ENCODE assay signal across 11 cellular contexts in the genomic region with DNA sequence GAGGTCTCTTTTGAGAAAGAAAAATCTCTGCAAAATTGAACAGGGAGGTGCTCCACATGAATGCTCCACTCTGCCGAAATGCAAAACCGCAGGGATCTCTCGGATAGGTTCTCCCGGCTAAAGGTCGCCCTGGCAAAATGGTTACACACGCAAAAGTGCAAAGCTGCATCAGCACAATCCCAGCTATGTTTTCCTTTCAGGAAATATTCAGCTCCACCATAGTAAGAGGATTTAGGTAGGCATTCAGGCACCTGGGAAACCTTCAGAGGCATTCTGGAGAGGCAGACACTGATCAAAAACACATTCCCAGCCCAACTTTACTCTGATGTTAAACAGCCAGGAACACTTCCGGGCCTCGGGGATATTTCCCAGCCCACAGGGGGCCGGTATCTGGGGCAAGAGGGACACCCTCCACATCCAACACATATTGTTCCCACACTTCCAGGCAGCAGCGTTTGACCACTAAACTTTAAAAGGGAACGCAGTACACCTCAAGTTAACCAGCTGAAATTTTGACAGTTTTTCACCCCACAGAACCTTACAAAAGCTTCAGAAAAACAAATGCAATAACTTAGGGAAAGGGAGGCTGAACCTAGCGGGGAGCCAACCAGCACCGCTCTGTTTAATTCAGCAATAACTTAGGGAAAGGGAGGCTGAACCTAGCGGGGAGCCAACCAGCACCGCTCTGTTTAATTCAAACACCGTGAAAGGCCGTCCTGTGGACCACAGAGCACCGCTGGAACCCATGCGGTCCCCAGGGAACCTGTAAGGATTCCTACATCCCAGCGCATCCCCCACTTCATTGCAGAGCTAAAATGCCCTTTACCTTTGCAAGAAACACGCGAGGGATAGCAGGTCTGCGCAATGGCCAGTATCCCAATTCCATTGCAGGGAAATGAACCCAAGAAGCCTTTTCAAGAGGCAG. TPM values are rescaled to one million over a fixed set of nuclear protein-coding genes. Genes with fewer than 3 reads are reported as not detected.
A peak's percentile ranks its signal among the peaks of the same experiment; 100 is the strongest.
DNase-seq lines count a peak whose midpoint lies in the region; ATAC-seq and TF ChIP-seq lines count a peak whose summit lies in the region.
"Had no signal": no experiment of that assay in that cellular context is flagged by ENCODE, and none has a peak within 500 bp of the region (broad histone marks: within the 10 kb centered on the region; RNA-seq: fewer than 3 reads in every experiment).

No MANE protein-coding gene starts in this region.

- H3K36me3 Mint-ChIP-seq in WTC11 = peaks cover 5% of the 10 kb centered on the region; the same call in 1 of the 2 replicates
- no peaks in the 10 kb centered on the region for H3K36me3 Mint-ChIP-seq in activated CD4-positive, alpha-beta T cell treated with anti-CD3 and anti-CD28 coated beads, Interleukin-2, amount 10 ng/mL, durations not matched to agents 24 days and 14 days (ENCODE audit: low read depth)

- H2AFZ ChIP-seq in GM23248 = peak overlapping the region; percentile 35

- H3K27ac ChIP-seq in GM23248 = peak overlapping the region; percentile 24

- in situ Hi-C loops in GM23248 (cut with MboI) = no loop called here

- no peak for TF ChIP-seq CTCF in WTC11 (IDR thresholded peaks at IDR 0.05)

- peaks cover 51% of the 10 kb centered on the region for H3K79me2 ChIP-seq in GM23248 (ENCODE audit: insufficient read depth)

- CTCF ChIA-PET in WTC11 (lab: Charles Lee) = interaction anchor here (0.8 to 2.1 kb wide), 4 partner anchors 10 to 100 kb away, joined by 3 to 9 read pairs (median 3); partner anchors contain the start of gene TNS3

- H3K4me1 Mint-ChIP-seq in WTC11 = peaks cover 61% of the 10 kb centered on the region
- H3K4me1 Mint-ChIP-seq in activated CD4-positive, alpha-beta T cell treated with anti-CD3 and anti-CD28 coated beads, Interleukin-2, amount 10 ng/mL, durations not matched to agents 24 days and 14 days = no peaks in the 10 kb centered on the region

- peak overlapping the region; percentile 92 for H3K4me2 ChIP-seq in GM23248 (ENCODE audit: unreplicated experiment)

- H3K9me3 ChIP-seq in GM23248 (ENCODE audit: low read depth) (no peaks in the 10 kb centered on the region), iPS-18c (ENCODE audit: control insufficient read depth, insufficient read depth, low read length) (peaks cover 3% of the 10 kb centered on the region)

- no peaks in the 10 kb centered on the region for H4K20me1 ChIP-seq in GM23248 (ENCODE audit: insufficient read depth)

- intact Hi-C loops in activated CD4-positive, alpha-beta T cell treated with anti-CD3 and anti-CD28 coated beads, Interleukin-2, amount 10 ng/mL, durations not matched to agents 24 days and 14 days (cut with micrococcal nuclease) = no loop called here

- H3K36me3 ChIP-seq in GM23248 (ENCODE audit: low read depth) = no peaks in the 10 kb centered on the region

- H3K4me3 Mint-ChIP-seq in WTC11 = peak overlapping the region; percentile 77
- H3K4me3 Mint-ChIP-seq in activated CD4-positive, alpha-beta T cell treated with anti-CD3 and anti-CD28 coated beads, Interleukin-2, amount 10 ng/mL, durations not matched to agents 24 days and 14 days = no peak overlapping the region

- no peaks in the 10 kb centered on the region for H3K9me3 Mint-ChIP-seq in WTC11
- H3K9me3 Mint-ChIP-seq in activated CD4-positive, alpha-beta T cell treated with anti-CD3 and anti-CD28 coated beads, Interleukin-2, amount 10 ng/mL, durations not matched to agents 24 days and 14 days = no peaks in the 10 kb centered on the region

- H3K4me3 ChIP-seq in GM23248 (peak overlapping the region; percentile 67), iPS-18c (ENCODE audit: insufficient read depth, low read depth, low read length) (peak overlapping the region; percentile 59)

- H3K27ac Mint-ChIP-seq in WTC11 = peak overlapping the region; percentile 81
- H3K27ac Mint-ChIP-seq in activated CD4-positive, alpha-beta T cell treated with anti-CD3 and anti-CD28 coated beads, Interleukin-2, amount 10 ng/mL, durations not matched to agents 24 days and 14 days = no peak overlapping the region

- POLR2A ChIA-PET in WTC11 (lab: Charles Lee) = interaction anchor here (0.6 kb wide), 1 partner anchor 105 kb away, joined by 5 read pairs; no protein-coding TSS in a partner anchor

- peak overlapping the region; percentile 82 for H3K9ac ChIP-seq in GM23248

- peaks cover 13% of the 10 kb centered on the region for H3F3A ChIP-seq in GM23248 (ENCODE audit: insufficient read depth)

- no peaks in the 10 kb centered on the region for H3K27me3 ChIP-seq in GM23248 (replicated peaks; ENCODE audit: insufficient read depth)

- WGBS in GM23248 (ENCODE audit: low coverage in 1 of 2, low lambda C conversion rate in 2 of 2, missing lambda C conversion rate in 2 of 2), 2 experiments = 32 to 41% methylated on average over 23 of the region's 23 CpGs

- peak; percentile 24 for DNase-seq in GM23248
- no peak for DNase-seq in WTC11 (ENCODE audit: low spot score)
- DNase-seq in retina = peak; percentile 66
- no peak for DNase-seq in AG08396 (ENCODE audit: low spot score)
- no peak for DNase-seq in stimulated activated CD4-positive, alpha-beta T cell treated with anti-CD3 and anti-CD28 coated beads, Interleukin-2, amount 100 ng/mL, for 48 hours
- DNase-seq in activated CD4-positive, alpha-beta T cell treated with anti-CD3 and anti-CD28 coated beads, Interleukin-2, amount 10 ng/mL, durations not matched to agents 24 days and 14 days = no peak
- DNase-seq: cortex of kidney, NCI-H524 treated with DMSO at 0.1 percent for 48 hours, T1000 had no signal

- no peaks in the 10 kb centered on the region for H3K9me2 ChIP-seq in GM23248 (ENCODE audit: insufficient read depth)

- ATAC-seq in WTC11 = peak; percentile 5; the same call in 1 of the 2 replicates
- no peak for ATAC-seq in GM21367 (IDR thresholded peaks at IDR 0.05; ENCODE audit: unreplicated experiment)

- peaks cover 36% of the 10 kb centered on the region for H3K27me3 Mint-ChIP-seq in WTC11 (ENCODE audit: low read depth)
- peaks cover 14% of the 10 kb centered on the region for H3K27me3 Mint-ChIP-seq in activated CD4-positive, alpha-beta T cell treated with anti-CD3 and anti-CD28 coated beads, Interleukin-2, amount 10 ng/mL, durations not matched to agents 24 days and 14 days

- peaks cover 32% of the 10 kb centered on the region for H3K4me1 ChIP-seq in GM23248 (ENCODE audit: insufficient read depth)

TF ChIP-seq in WTC11, 78 proteins besides CTCF, POLR2A, EP300 and RAD21:
- TF ChIP-seq ZNF416 (CRISPR knock-in tag; IDR thresholded peaks at IDR 0.05) (no peak), ZNF423 (CRISPR knock-in tag; IDR thresholded peaks at IDR 0.05) (peak; percentile 49; the same call in 1 of the 2 replicates)

RNA-seq across cellular contexts. Expression of gene TNS3, which starts 45.9 kb away (rescaled TPM):
- 47.0 and 48.1 TPM in 2 replicates for total RNA-seq in GM23248 (2014; rRNA removed; shearing (Covaris generic))
- polyA plus RNA-seq in GM23248 (2016; fragmentation: Nextera tagmentation; extraction: Ambion mirVana) = 17.2 and 18.6 TPM in 2 replicates
- 28.3 to 37.7 TPM (median 29.6 TPM) in 3 replicates for total RNA-seq in WTC11 (2021)
- total RNA-seq in activated CD4-positive, alpha-beta T cell treated with anti-CD3 and anti-CD28 coated beads, Interleukin-2, amount 10 ng/mL, durations not matched to agents 24 days and 14 days = 4.7 and 5.7 TPM in 2 replicates

Comparison
In these comparisons a context has a peak if more than half of its experiments do, and no peak if none do; other contexts are left out.
1. DNase-seq: peak in GM23248 (single experiment) and retina (single experiment); none in WTC11 (single experiment), AG08396 (single experiment), stimulated activated CD4-positive, alpha-beta T cell treated with anti-CD3 and anti-CD28 coated beads, Interleukin-2, amount 100 ng/mL, for 48 hours (0 of 2) and activated CD4-positive, alpha-beta T cell treated with anti-CD3 and anti-CD28 coated beads, Interleukin-2, amount 10 ng/mL, durations not matched to agents 24 days and 14 days (single experiment).